20 cellular contexts compared by ENCODE assay signal in the genomic region with DNA sequence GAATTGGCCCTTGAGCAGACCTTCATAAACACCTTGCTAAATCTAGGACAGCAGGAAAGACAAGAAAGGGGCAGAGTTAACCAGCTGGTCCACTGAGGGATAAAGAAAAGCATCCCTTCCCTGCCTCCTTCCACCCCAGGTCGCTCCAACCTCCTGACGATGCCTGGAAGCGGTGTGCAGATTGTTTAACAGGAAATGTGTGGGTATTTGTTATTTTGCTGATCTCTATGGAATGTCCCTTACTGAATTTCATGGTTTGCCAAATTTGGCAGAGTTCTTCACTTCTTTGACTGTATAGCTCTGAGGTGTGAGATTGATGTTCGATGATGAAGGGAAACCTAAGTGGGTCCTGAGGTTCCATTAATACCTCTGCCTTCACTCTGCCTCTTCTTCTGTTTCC.
A peak's percentile ranks its signal among the peaks of the same experiment; 100 is the strongest.
DNase-seq lines count a peak whose midpoint lies in the region; ATAC-seq and TF ChIP-seq lines count a peak whose summit lies in the region.
"Had no signal": no experiment of that assay in that cellular context is flagged by ENCODE, and none has a peak within 500 bp of the region (broad histone marks: within the 10 kb centered on the region; RNA-seq: fewer than 3 reads in every experiment).

No MANE protein-coding gene starts in this region.

- peak overlapping the region; percentile 78 to 92 for H3K27ac Mint-ChIP-seq in natural killer cell
- H3K27ac Mint-ChIP-seq: GM23338, WTC11 had no signal

- H3K4me3 Mint-ChIP-seq in natural killer cell = no peak overlapping the region
- H3K4me3 Mint-ChIP-seq: GM23338, WTC11 had no signal

- no peaks in the 10 kb centered on the region for H3K27me3 Mint-ChIP-seq in natural killer cell (ENCODE audit: low read depth in 2 of 2)

- H3K4me3 ChIP-seq in cardiac fibroblast (replicated peaks in 1 of 2; ENCODE audit: low read depth in 2 of 2, low read length in 2 of 2) = no peak overlapping the region
- H3K4me3 ChIP-seq: GM23338, thyroid gland had no signal

- peaks cover 3% of the 10 kb centered on the region in 2 donors for H3K9me3 Mint-ChIP-seq in natural killer cell

- peaks cover 44 to 48% of the 10 kb centered on the region in 2 donors for H3K4me1 Mint-ChIP-seq in natural killer cell

- DNase-seq in EL (peak; percentile 66), NCI-H226 (peak; percentile 60), cardiac fibroblast (ENCODE audit: low read depth in 2 of 2) (peak; percentile 57 to 65), natural killer cell (no peak), HT-29 (ENCODE audit: low spot score) (no peak), COLO668 (lab: John Stamatoyannopoulos, UW; ENCODE audit: unreplicated experiment) (no peak), head of caudate nucleus (no peak)
- DNase-seq: activated CD8-positive, alpha-beta memory T cell treated with anti-CD3 and anti-CD28 coated beads for 24 hours; activated gamma-delta T cell; amniotic stem cell; glutamatergic neuron; Karpas-422; NCI-H146; NCI-H345; small intestine; T-helper 2 cell; thyroid gland had no signal

- TF ChIP-seq CTCF in cardiac fibroblast (IDR thresholded peaks at IDR 0.05; ENCODE audit: low read depth, low read length) (no peak), natural killer cell (IDR thresholded peaks at IDR 0.05) (no peak)

- intact Hi-C loops in natural killer cell (cut with micrococcal nuclease) (no loop called here), head of caudate nucleus (cut with DNase I) (no loop called here)

- H3K36me3 Mint-ChIP-seq in natural killer cell = no peaks in the 10 kb centered on the region

- no peak for ATAC-seq in natural killer cell
- no peak for ATAC-seq in HG03095 (IDR thresholded peaks at IDR 0.05; ENCODE audit: unreplicated experiment)
- ATAC-seq: GM23338, WTC11 had no signal

Comparison
In these comparisons a context has a peak if more than half of its experiments do, and no peak if none do; other contexts are left out.
1. DNase-seq: peak in EL (single experiment), NCI-H226 (single experiment) and cardiac fibroblast (2 of 2); none in natural killer cell (single experiment), HT-29 (single experiment), COLO668 (single experiment) and head of caudate nucleus (0 of 42).